In the genomic region with DNA sequence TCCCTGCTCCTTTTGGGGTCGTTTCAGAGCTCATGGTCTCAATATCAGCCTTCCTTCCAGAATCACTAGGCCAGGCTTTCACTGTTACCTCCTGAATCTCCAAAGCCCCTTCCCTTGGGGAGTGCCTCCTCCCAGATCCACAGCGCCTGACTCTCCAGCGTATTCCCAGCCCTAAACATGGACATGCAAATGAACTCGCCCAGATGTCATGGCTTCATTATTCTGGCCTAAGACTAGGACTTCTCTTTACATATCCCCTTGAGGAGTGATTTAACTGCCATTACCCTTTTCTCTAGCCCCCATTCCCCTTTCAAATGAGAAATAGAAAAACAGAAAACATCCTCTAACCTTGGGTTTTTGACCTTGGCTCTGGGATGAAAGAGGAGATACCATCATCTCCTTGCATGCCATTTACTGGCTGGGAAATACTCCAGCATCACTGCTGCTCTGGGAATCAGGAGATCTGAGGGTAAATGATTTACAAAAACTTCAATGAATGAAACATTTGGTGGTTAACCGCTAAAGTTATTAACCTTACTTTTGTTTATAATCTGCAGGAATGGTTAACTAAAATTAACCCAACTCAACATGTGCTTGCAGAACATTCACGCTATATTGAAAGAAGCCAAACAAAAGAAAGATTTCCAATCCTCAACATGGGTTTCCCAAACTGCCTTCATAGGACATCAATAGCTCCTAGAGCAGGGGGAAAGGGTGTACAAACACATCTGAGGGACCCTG, we compare ENCODE assay signal across 17 cellular contexts. TPM values are rescaled to one million over a fixed set of nuclear protein-coding genes. Genes with fewer than 3 reads are reported as not detected.
DNase-seq lines count a peak whose midpoint lies in the region; ATAC-seq and TF ChIP-seq lines count a peak whose summit lies in the region.
"Had no signal": no experiment of that assay in that cellular context is flagged by ENCODE, and none has a peak within 500 bp of the region (broad histone marks: within the 10 kb centered on the region; RNA-seq: fewer than 3 reads in every experiment).

No MANE protein-coding gene starts in this region.

- H3K4me3 Mint-ChIP-seq in type B pancreatic cell, result no peak overlapping the region
- no peak overlapping the region for H3K4me3 Mint-ChIP-seq in activated CD8-positive, alpha-beta memory T cell treated with anti-CD3 and anti-CD28 coated beads, Interleukin-2, amount 10 ng/mL, durations not matched to agents 7 days and 5 days
- H3K4me3 Mint-ChIP-seq: IgD-negative memory B cell, T-cell had no signal

- H3F3A ChIP-seq in SK-N-SH (replicated peaks; ENCODE audit: insufficient read depth), result no peaks in the 10 kb centered on the region

- no peaks in the 10 kb centered on the region for H3K9me2 ChIP-seq in SK-N-SH

- no peaks in the 10 kb centered on the region for H3K9me3 Mint-ChIP-seq in type B pancreatic cell
- H3K9me3 Mint-ChIP-seq in activated CD8-positive, alpha-beta memory T cell treated with anti-CD3 and anti-CD28 coated beads, Interleukin-2, amount 10 ng/mL, durations not matched to agents 7 days and 5 days (ENCODE audit: low read depth), result no peaks in the 10 kb centered on the region
- H3K9me3 Mint-ChIP-seq: IgD-negative memory B cell, T-cell had no signal

- no peak for TF ChIP-seq RAD21 in SK-N-SH (IDR thresholded peaks at IDR 0.05; ENCODE audit: low read length)

- POLR2A ChIA-PET in SK-N-SH (lab: Yijun Ruan, JAX), result no interaction called here

- WGBS in SK-N-SH (ENCODE audit: low lambda C conversion rate), result 71% methylated on average over 6 of the region's 6 CpGs
- WGBS in thyroid gland, 2 donors, result 88 to 93% methylated on average over 6 of the region's 6 CpGs

- CTCF ChIA-PET in SK-N-SH (lab: Yijun Ruan, JAX), result interaction anchor here (0.6 to 0.8 kb wide), 2 partner anchors 43 to 102 kb away, joined by 3 read pairs; no protein-coding TSS in a partner anchor
- CTCF ChIA-PET in activated CD8-positive, alpha-beta memory T cell treated with anti-CD3 and anti-CD28 coated beads, Interleukin-2, amount 10 ng/mL, durations not matched to agents 7 days and 5 days (lab: Charles Lee), result no interaction called here

- peaks cover 34% of the 10 kb centered on the region for H3K79me2 ChIP-seq in SK-N-SH (ENCODE audit: insufficient read depth)

- peaks cover 9 to 13% of the 10 kb centered on the region in 2 experiments; a peak in 2 of 4 replicates for H3K4me1 ChIP-seq in SK-N-SH (ENCODE audit: control insufficient read depth in 1 of 2, insufficient read depth in 2 of 2, low read depth in 1 of 2, low read length in 1 of 2)
- H3K4me1 ChIP-seq in colonic mucosa, result peaks cover 26% of the 10 kb centered on the region
- H3K4me1 ChIP-seq in thyroid gland, result no peaks in the 10 kb centered on the region

- TF ChIP-seq CTCF in SK-N-SH (IDR thresholded peaks at IDR 0.05) (no peak), colonic mucosa (IDR thresholded peaks at IDR 0.05) (no peak), type B pancreatic cell (conservative IDR thresholded peaks at IDR 0.05) (no peak), thyroid gland (IDR thresholded peaks at IDR 0.05) (no peak)

- TF ChIP-seq EP300 in SK-N-SH (IDR thresholded peaks at IDR 0.05; ENCODE audit: borderline replicate concordance in 1 of 2, low read depth in 1 of 2, low read length in 1 of 2), result no peak

- H3K4me3 ChIP-seq in SK-N-SH (ENCODE audit: low read depth in 2 of 2, low read length in 1 of 2) (no peak overlapping the region), colonic mucosa (no peak overlapping the region), thyroid gland (replicated peaks in 1 of 3) (no peak overlapping the region)
- H3K4me3 ChIP-seq: BLaER1 treated with 17β-estradiol and CSF1 and Interleukin-3, amounts not matched to agents 10 nM and 100 nM had no signal

- no peaks in the 10 kb centered on the region for H3K27me3 ChIP-seq in SK-N-SH (ENCODE audit: insufficient read depth)
- H3K27me3 ChIP-seq in colonic mucosa, result no peaks in the 10 kb centered on the region
- no peaks in the 10 kb centered on the region for H3K27me3 ChIP-seq in thyroid gland
- H3K27me3 ChIP-seq: BLaER1 treated with 17β-estradiol and CSF1 and Interleukin-3, amounts not matched to agents 10 nM and 100 nM had no signal

- intact Hi-C loops in colonic mucosa (cut with DNase I), result no loop called here
- intact Hi-C loops in thyroid gland (cut with DNase I), result no loop called here

- H4K20me1 ChIP-seq in SK-N-SH (ENCODE audit: insufficient read depth), result no peaks in the 10 kb centered on the region

- H2AFZ ChIP-seq in SK-N-SH (ENCODE audit: low read depth), result no peak overlapping the region

- peak overlapping the region; percentile 64 for H3K27ac Mint-ChIP-seq in type B pancreatic cell
- H3K27ac Mint-ChIP-seq in activated CD8-positive, alpha-beta memory T cell treated with anti-CD3 and anti-CD28 coated beads, Interleukin-2, amount 10 ng/mL, durations not matched to agents 7 days and 5 days, result no peak overlapping the region
- H3K27ac Mint-ChIP-seq: IgD-negative memory B cell, T-cell had no signal

- no peak for TF ChIP-seq POLR2A in thyroid gland (IDR thresholded peaks at IDR 0.05)

- H3K4me1 Mint-ChIP-seq in type B pancreatic cell (ENCODE audit: unreplicated experiment), result peaks cover 21% of the 10 kb centered on the region
- no peaks in the 10 kb centered on the region for H3K4me1 Mint-ChIP-seq in activated CD8-positive, alpha-beta memory T cell treated with anti-CD3 and anti-CD28 coated beads, Interleukin-2, amount 10 ng/mL, durations not matched to agents 7 days and 5 days
- H3K4me1 Mint-ChIP-seq: T-cell had no signal

- H3K9me3 ChIP-seq in SK-N-SH (no peaks in the 10 kb centered on the region), colonic mucosa (no peaks in the 10 kb centered on the region), thyroid gland (no peaks in the 10 kb centered on the region)
- H3K9me3 ChIP-seq: BLaER1 treated with 17β-estradiol and CSF1 and Interleukin-3, amounts not matched to agents 10 nM and 100 nM had no signal

- H3K36me3 Mint-ChIP-seq in type B pancreatic cell, result peaks cover 5% of the 10 kb centered on the region
- H3K36me3 Mint-ChIP-seq in activated CD8-positive, alpha-beta memory T cell treated with anti-CD3 and anti-CD28 coated beads, Interleukin-2, amount 10 ng/mL, durations not matched to agents 7 days and 5 days, result no peaks in the 10 kb centered on the region
- H3K36me3 Mint-ChIP-seq: T-cell had no signal

- H3K9ac ChIP-seq in SK-N-SH (no peak overlapping the region), colonic mucosa (ENCODE audit: low read depth in 2 of 2, low read length in 2 of 2) (peak overlapping the region in 1 of 2 donors; percentile 48)
- H3K9ac ChIP-seq: BLaER1 treated with 17β-estradiol and CSF1 and Interleukin-3, amounts not matched to agents 10 nM and 100 nM had no signal

- H3K4me2 ChIP-seq in SK-N-SH, result no peak overlapping the region
- H3K4me2 ChIP-seq: BLaER1 treated with 17β-estradiol and CSF1 and Interleukin-3, amounts not matched to agents 10 nM and 100 nM had no signal

- no peaks in the 10 kb centered on the region for H3K36me3 ChIP-seq in SK-N-SH (replicated peaks in 1 of 2; ENCODE audit: control insufficient read depth in 1 of 2, insufficient read depth in 2 of 2, low read length in 1 of 2)
- H3K36me3 ChIP-seq in colonic mucosa, result no peaks in the 10 kb centered on the region
- H3K36me3 ChIP-seq in thyroid gland, result no peaks in the 10 kb centered on the region

- H3K27ac ChIP-seq in SK-N-SH (ENCODE audit: low read depth in 2 of 2, low read length in 1 of 2) (0 out of 4 replicates have a peak overlapping the region, but pooled peaks of 1 of the 2 experiments have one; percentile 9), colonic mucosa (peak overlapping the region; percentile 78), thyroid gland (no peak overlapping the region)
- H3K27ac ChIP-seq: 22Rv1; BLaER1 treated with 17β-estradiol and CSF1 and Interleukin-3, amounts not matched to agents 10 nM and 100 nM; RWPE1 had no signal

- peak; percentile 33 for DNase-seq in SK-N-SH
- DNase-seq in colonic mucosa, result no peak
- peak; percentile 77 for DNase-seq in left kidney (ENCODE audit: low read depth, low spot score)
- DNase-seq in type B pancreatic cell (ENCODE audit: extremely low spot score, unreplicated experiment), result no peak
- no peak for DNase-seq in activated CD8-positive, alpha-beta memory T cell treated with anti-CD3 and anti-CD28 coated beads, Interleukin-2, amount 10 ng/mL, durations not matched to agents 7 days and 5 days
- no peak for DNase-seq in thyroid gland
- DNase-seq: activated CD4-positive, alpha-beta T cell treated with anti-CD3 and anti-CD28 coated beads, Interleukin-2, amount 50 U/mL, for 1 hour; activated naive CD4-positive, alpha-beta T cell treated with Interleukin-2 at 50 U/mL for 16 hours; DMS153; NCI-H187 treated with DMSO at 0.1 percent for 48 hours; T-cell had no signal

- no peaks in the 10 kb centered on the region for H3K27me3 Mint-ChIP-seq in type B pancreatic cell
- H3K27me3 Mint-ChIP-seq in activated CD8-positive, alpha-beta memory T cell treated with anti-CD3 and anti-CD28 coated beads, Interleukin-2, amount 10 ng/mL, durations not matched to agents 7 days and 5 days, result peaks cover 4% of the 10 kb centered on the region

- ATAC-seq in SK-N-SH treated with all-trans-retinoic acid at 6 μM for 48 hours (no peak), HG03378 (IDR thresholded peaks at IDR 0.05; ENCODE audit: unreplicated experiment) (no peak)
- ATAC-seq in activated CD8-positive, alpha-beta memory T cell treated with anti-CD3 and anti-CD28 coated beads, Interleukin-2, amount 10 ng/mL, durations not matched to agents 7 days and 5 days, result no peak
- ATAC-seq: T-cell had no signal

TF ChIP-seq in SK-N-SH, 30 proteins besides CTCF, POLR2A, EP300 and RAD21 (continues in another document):
- no peak for TF ChIP-seq GABPA (IDR thresholded peaks at IDR 0.05; ENCODE audit: low read depth)

RNA-seq across cellular contexts. Expression of gene FAM171A1, which starts 37.0 kb away (rescaled TPM):
- polyA plus RNA-seq in SK-N-SH (2012; rRNA removed), result 17.2 and 26.3 TPM in 2 replicates
- 22.5 and 25.7 TPM in 2 replicates for polyA plus RNA-seq in SK-N-SH (2012; cell fraction: cytosol; rRNA removed)
- polyA plus RNA-seq in SK-N-SH (2012; cell fraction: nucleus; rRNA removed), result 16.8 and 17.2 TPM in 2 replicates
- total RNA-seq in colonic mucosa, result 10 to 100 TPM; 50.9 to 65.8 TPM
- total RNA-seq in type B pancreatic cell (ENCODE audit: low replicate concordance), result 28.6 and 49.3 TPM in 2 replicates
- total RNA-seq in activated CD8-positive, alpha-beta memory T cell treated with anti-CD3 and anti-CD28 coated beads, Interleukin-2, amount 10 ng/mL, durations not matched to agents 7 days and 5 days, result 1 to 10 TPM in 1 of 2 experiments, under 1 TPM in 1; 0.68 to 2.9 TPM
- total RNA-seq in thyroid gland, result 10 to 100 TPM; 10.2 to 14.9 (median 13.3) TPM

Comparison
In these comparisons a context has a peak if more than half of its experiments do, and no peak if none do; other contexts are left out.
1. DNase-seq: peak in SK-N-SH (single experiment) and left kidney (single experiment); none in colonic mucosa (single experiment), type B pancreatic cell (single experiment), activated CD8-positive, alpha-beta memory T cell treated with anti-CD3 and anti-CD28 coated beads, Interleukin-2, amount 10 ng/mL, durations not matched to agents 7 days and 5 days (single experiment) and thyroid gland (0 of 2).